In the genomic region with DNA sequence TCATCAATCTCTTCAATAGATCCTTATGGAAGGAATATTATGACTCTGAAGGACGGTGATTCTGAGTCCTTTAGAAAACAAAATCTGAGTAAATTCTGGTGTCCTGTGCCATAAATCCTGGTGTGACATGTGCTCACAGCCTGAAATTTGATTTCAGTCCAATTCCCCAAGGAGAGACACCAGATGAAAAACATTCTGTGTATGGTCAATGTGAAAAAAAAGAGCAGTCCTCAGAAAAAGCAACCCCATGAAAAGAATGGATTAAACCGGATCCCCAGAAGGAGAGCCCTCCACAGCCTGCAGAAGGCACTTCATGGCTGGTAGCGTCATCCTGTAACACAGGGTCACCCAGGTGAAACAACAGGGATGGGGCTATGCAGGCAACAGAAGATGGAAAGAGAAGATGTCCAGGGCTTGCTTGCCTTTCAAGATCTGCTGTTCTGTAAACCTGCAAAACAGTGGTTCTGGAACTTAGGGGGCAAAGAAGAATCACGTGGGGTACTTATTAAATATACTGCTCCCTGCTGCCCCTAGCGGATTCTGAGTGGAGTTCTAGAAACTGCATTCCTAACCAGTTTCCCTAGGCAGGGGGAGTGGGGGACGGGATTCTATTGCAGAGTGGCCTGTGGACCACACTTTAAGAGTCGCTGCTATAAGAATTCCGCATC, we compare ENCODE assay signal across 8 cellular contexts.
A peak's percentile ranks its signal among the peaks of the same experiment; 100 is the strongest.
DNase-seq lines count a peak whose midpoint lies in the region; ATAC-seq and TF ChIP-seq lines count a peak whose summit lies in the region.

No MANE protein-coding gene starts in this region.

- no peaks in the 10 kb centered on the region for H3K79me2 ChIP-seq in smooth muscle cell (ENCODE audit: low read depth)

- no peak overlapping the region for H3K4me3 Mint-ChIP-seq in activated T-cell treated with anti-CD3 and anti-CD28 coated beads, Interleukin-2, amount 50 U/mL, for 24 hours

- H3K9me3 ChIP-seq in ascending aorta (no peaks in the 10 kb centered on the region), smooth muscle cell (replicated peaks; ENCODE audit: low read depth) (peaks cover 5% of the 10 kb centered on the region)

- no peak overlapping the region for H3K27ac Mint-ChIP-seq in activated T-cell treated with anti-CD3 and anti-CD28 coated beads, Interleukin-2, amount 50 U/mL, for 24 hours

- H3K36me3 ChIP-seq in ascending aorta (no peaks in the 10 kb centered on the region), smooth muscle cell (ENCODE audit: low read depth) (no peaks in the 10 kb centered on the region)

- no peaks in the 10 kb centered on the region for H3K36me3 Mint-ChIP-seq in activated T-cell treated with anti-CD3 and anti-CD28 coated beads, Interleukin-2, amount 50 U/mL, for 24 hours (ENCODE audit: low read depth)

- no peak overlapping the region for H3K9ac ChIP-seq in smooth muscle cell (ENCODE audit: low read depth)

- ATAC-seq in HG02759 (IDR thresholded peaks at IDR 0.05; ENCODE audit: unreplicated experiment) = peak; percentile 71

- intact Hi-C loops in ascending aorta (cut with DNase I) = loop anchor here (2.0 to 5.0 kb wide), 3 partner anchors 50 to 118 kb away; a partner anchor contains a TSS

- 53% methylated on average over 8 of the region's 8 CpGs for WGBS in smooth muscle cell (ENCODE audit: low lambda C conversion rate)

- peaks cover 40% of the 10 kb centered on the region for H3K27me3 Mint-ChIP-seq in activated T-cell treated with anti-CD3 and anti-CD28 coated beads, Interleukin-2, amount 50 U/mL, for 24 hours

- no peak overlapping the region for H3K4me2 ChIP-seq in smooth muscle cell

- H4K20me1 ChIP-seq in smooth muscle cell (ENCODE audit: low read depth) = no peaks in the 10 kb centered on the region

- H3K9me3 Mint-ChIP-seq in activated T-cell treated with anti-CD3 and anti-CD28 coated beads, Interleukin-2, amount 50 U/mL, for 24 hours = peaks cover 9% of the 10 kb centered on the region

- H3K27me3 ChIP-seq in ascending aorta (no peaks in the 10 kb centered on the region), smooth muscle cell (ENCODE audit: low read depth) (no peaks in the 10 kb centered on the region)

- TF ChIP-seq CTCF in ascending aorta (IDR thresholded peaks at IDR 0.05) (peak; percentile 53 to 70 (median 56)), smooth muscle cell (IDR thresholded peaks at IDR 0.05; ENCODE audit: borderline replicate concordance, insufficient read depth, poor library complexity, severe bottlenecking) (peak; percentile 47)

- no peak overlapping the region for H2AFZ ChIP-seq in smooth muscle cell (ENCODE audit: low read depth)

- H3K27ac ChIP-seq in ascending aorta (peak overlapping the region; percentile 69 to 70), smooth muscle cell (ENCODE audit: low read depth) (no peak overlapping the region)

- H3K4me1 Mint-ChIP-seq in activated T-cell treated with anti-CD3 and anti-CD28 coated beads, Interleukin-2, amount 50 U/mL, for 24 hours (ENCODE audit: low read depth) = peaks cover 6% of the 10 kb centered on the region

- H3K4me3 ChIP-seq in ascending aorta = peak overlapping the region; percentile 51 to 53
- no peak overlapping the region for H3K4me3 ChIP-seq in smooth muscle cell

- no peaks in the 10 kb centered on the region for H3F3A ChIP-seq in smooth muscle cell (ENCODE audit: low read depth)

- DNase-seq in activated T-cell treated with anti-CD3 and anti-CD28 coated beads for 24 hours (ENCODE audit: low read depth) (peak; percentile 8), NCI-H524 treated with DMSO at 0.1 percent for 48 hours (lab: John Stamatoyannopoulos, UW) (peak; percentile 1), ascending aorta (ENCODE audit: low spot score in 2 of 2) (peak in 1 of 2 donors; percentile 72), iPS DF 4.7 (ENCODE audit: extremely low read depth, low spot score) (peak; percentile 44), smooth muscle cell (lab: John Stamatoyannopoulos, UW; ENCODE audit: unreplicated experiment) (no peak), putamen (ENCODE audit: low spot score) (no peak)
- DNase-seq in activated T-cell treated with anti-CD3 and anti-CD28 coated beads, Interleukin-2, amount 50 U/mL, for 24 hours = no peak

- H3K4me1 ChIP-seq in ascending aorta = peaks cover 0 to 12% of the 10 kb centered on the region in 2 donors
- H3K4me1 ChIP-seq in smooth muscle cell (ENCODE audit: low read depth) = no peaks in the 10 kb centered on the region

Comparison
In these comparisons a context has a peak if more than half of its experiments do, and no peak if none do; other contexts are left out.
1. DNase-seq: peak in activated T-cell treated with anti-CD3 and anti-CD28 coated beads for 24 hours (single experiment), NCI-H524 treated with DMSO at 0.1 percent for 48 hours (single experiment) and iPS DF 4.7 (single experiment); none in activated T-cell treated with anti-CD3 and anti-CD28 coated beads, Interleukin-2, amount 50 U/mL, for 24 hours (single experiment), smooth muscle cell (single experiment) and putamen (single experiment).